ENCODE assay signal across 9 cellular contexts in the genomic region with DNA sequence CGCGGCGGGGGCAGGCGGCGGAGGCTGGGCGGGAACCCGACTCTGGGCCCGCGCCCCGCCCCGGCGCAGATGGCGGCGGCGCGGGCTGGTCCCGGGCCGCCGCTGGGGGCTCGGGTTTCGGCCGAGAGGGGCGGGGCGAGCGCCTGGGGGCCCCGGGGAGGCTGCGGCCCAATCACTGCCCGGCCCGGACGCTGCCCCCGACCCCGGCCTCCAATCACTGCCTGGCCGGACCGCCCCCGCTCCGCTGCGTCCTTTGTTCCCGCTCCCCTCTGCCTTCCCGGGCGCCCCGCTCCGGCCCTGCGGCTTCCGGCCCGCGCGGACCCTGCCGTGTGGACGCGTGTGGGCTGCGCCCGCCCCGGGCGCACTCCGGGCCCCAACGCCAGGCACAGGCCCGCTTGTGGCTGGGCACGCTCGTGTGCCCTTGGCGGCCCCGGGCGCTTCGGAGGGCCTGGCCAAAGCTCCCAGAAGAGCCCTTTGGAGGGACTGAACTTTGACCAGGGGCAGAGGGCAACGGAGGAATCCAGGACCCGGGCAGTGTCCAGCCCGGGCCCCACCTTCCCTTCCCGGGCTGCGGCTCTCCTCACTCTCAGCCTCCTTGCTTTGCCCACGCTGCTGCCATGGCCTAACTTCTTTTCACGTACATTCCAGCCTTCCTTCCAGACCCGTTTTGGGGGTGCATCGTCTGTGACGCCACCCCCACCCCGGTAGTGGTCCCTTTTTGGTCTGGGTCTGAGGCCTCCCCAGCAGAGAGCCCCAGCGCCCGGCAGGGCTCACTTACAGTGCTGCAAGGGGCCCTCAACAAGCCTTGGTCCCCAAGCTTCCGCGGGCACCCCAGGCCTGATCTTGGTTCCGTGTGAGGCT. TPM values are rescaled to one million over a fixed set of nuclear protein-coding genes. Genes with fewer than 3 reads are reported as not detected.
DNase-seq lines count a peak whose midpoint lies in the region; ATAC-seq lines count a peak whose summit lies in the region.
"Had no signal": no experiment of that assay in that cellular context is flagged by ENCODE, and none has a peak within 500 bp of the region (broad histone marks: within the 10 kb centered on the region; RNA-seq: fewer than 3 reads in every experiment).

No MANE protein-coding gene starts in this region.

- peak overlapping the region; percentile 68 for H3K4me3 ChIP-seq in trophoblast cell (ENCODE audit: low read depth, low read length)

- ATAC-seq in GM21825 (IDR thresholded peaks at IDR 0.05; ENCODE audit: unreplicated experiment) (peak; percentile 57), left ventricle myocardium superior (peak; percentile 92)

- peak overlapping the region; percentile 93 for H3K9ac ChIP-seq in trophoblast cell (ENCODE audit: low read length)

- H2AFZ ChIP-seq in trophoblast cell (ENCODE audit: insufficient read depth, low read length, poor library complexity): peak overlapping the region; percentile 62

- H3K36me3 ChIP-seq in trophoblast cell (ENCODE audit: control insufficient read depth in 1 of 2, insufficient read depth in 2 of 2, low read length in 2 of 2): no peaks in the 10 kb centered on the region

- H2AK5ac ChIP-seq in trophoblast cell (ENCODE audit: low read length): peak overlapping the region; percentile 91

- H3K18ac ChIP-seq in trophoblast cell (ENCODE audit: low read length): peak overlapping the region; percentile 86

- H3K4me1 ChIP-seq in trophoblast cell (ENCODE audit: control insufficient read depth in 1 of 2, insufficient read depth in 2 of 2, low read length in 2 of 2): peaks cover 9 to 11% of the 10 kb centered on the region in 2 experiments

- DNase-seq in NCI-H1436 (lab: John Stamatoyannopoulos, UW) (peak; percentile 77), NCI-H1436 treated with DMSO at 0.1 percent for 48 hours (lab: John Stamatoyannopoulos, UW) (no peak), M059J (ENCODE audit: low read depth) (peak; percentile 74), anterior cingulate cortex (lab: John Stamatoyannopoulos, UW) (peak in 54 of 58 donors; percentile 26 to 88 (median 74)), left ventricle myocardium superior (peak; percentile 96), trophoblast cell (peak; percentile 43 to 70)
- no peak for DNase-seq in stimulated activated CD8-positive, alpha-beta memory T cell treated with anti-CD3 and anti-CD28 coated beads, Interleukin-4, amount 100 ng/mL, for 48 hours

- no CpG with 5 or more reads among the region's 79 CpGs for WGBS in trophoblast cell (ENCODE audit: extremely low coverage, insufficient coverage, insufficient read length)

- peaks cover 2% of the 10 kb centered on the region for H3K9me3 ChIP-seq in trophoblast cell (ENCODE audit: insufficient read depth, low read depth, low read length)

- peak overlapping the region; percentile 95 for H3K14ac ChIP-seq in trophoblast cell (ENCODE audit: low read length)

- peak overlapping the region; percentile 98 for H3K27ac ChIP-seq in trophoblast cell (ENCODE audit: low read depth, low read length)
- H3K27ac ChIP-seq: C4-2B had no signal

- no peak overlapping the region for H3K23ac ChIP-seq in trophoblast cell (ENCODE audit: low read length)

- peak overlapping the region; percentile 97 for H4K91ac ChIP-seq in trophoblast cell (ENCODE audit: low read depth, low read length)

- no peaks in the 10 kb centered on the region for H3K27me3 ChIP-seq in trophoblast cell (ENCODE audit: insufficient read depth, low read length)

- H2BK5ac ChIP-seq in trophoblast cell (ENCODE audit: low read depth, low read length, poor library complexity): peak overlapping the region; percentile 83

- H2BK120ac ChIP-seq in trophoblast cell (ENCODE audit: insufficient read depth, low read length, poor library complexity): peak overlapping the region; percentile 86

- H4K12ac ChIP-seq in trophoblast cell (ENCODE audit: low read depth, low read length): peak overlapping the region; percentile 92

- intact Hi-C loops in left ventricle myocardium superior (cut with micrococcal nuclease): no loop called here

- peaks cover 9% of the 10 kb centered on the region for H3K79me2 ChIP-seq in trophoblast cell (ENCODE audit: control insufficient read depth, insufficient read depth, low read length, poor library complexity)

- H3K4ac ChIP-seq in trophoblast cell (ENCODE audit: low read depth, low read length): peak overlapping the region; percentile 87

- H4K8ac ChIP-seq in trophoblast cell (ENCODE audit: low read depth, low read length): peak overlapping the region; percentile 87

- H2BK12ac ChIP-seq in trophoblast cell (ENCODE audit: low read length): peak overlapping the region; percentile 14

- H3K79me1 ChIP-seq in trophoblast cell (ENCODE audit: low read length): peaks cover 17% of the 10 kb centered on the region

- peak overlapping the region; percentile 88 for H3K4me2 ChIP-seq in trophoblast cell (ENCODE audit: low read length)

RNA-seq across cellular contexts. Expression of gene PTMA, which starts 27.1 kb away (rescaled TPM):
- 1,301 and 1,473 TPM in 2 replicates for total RNA-seq in M059J (2014; rRNA removed; shearing (Covaris generic))
- total RNA-seq in left ventricle myocardium superior: 207 TPM
- 1,343 and 1,403 TPM in 2 replicates for polyA plus RNA-seq in trophoblast cell (2013)

Comparison
In these comparisons a context has a peak if more than half of its experiments do, and no peak if none do; other contexts are left out.
1. DNase-seq: peak in NCI-H1436 (single experiment), M059J (single experiment), anterior cingulate cortex (54 of 58), left ventricle myocardium superior (single experiment) and trophoblast cell (2 of 2); none in NCI-H1436 treated with DMSO at 0.1 percent for 48 hours (single experiment) and stimulated activated CD8-positive, alpha-beta memory T cell treated with anti-CD3 and anti-CD28 coated beads, Interleukin-4, amount 100 ng/mL, for 48 hours (single experiment).